1 cellular context compared by ENCODE assay signal in the genomic region with DNA sequence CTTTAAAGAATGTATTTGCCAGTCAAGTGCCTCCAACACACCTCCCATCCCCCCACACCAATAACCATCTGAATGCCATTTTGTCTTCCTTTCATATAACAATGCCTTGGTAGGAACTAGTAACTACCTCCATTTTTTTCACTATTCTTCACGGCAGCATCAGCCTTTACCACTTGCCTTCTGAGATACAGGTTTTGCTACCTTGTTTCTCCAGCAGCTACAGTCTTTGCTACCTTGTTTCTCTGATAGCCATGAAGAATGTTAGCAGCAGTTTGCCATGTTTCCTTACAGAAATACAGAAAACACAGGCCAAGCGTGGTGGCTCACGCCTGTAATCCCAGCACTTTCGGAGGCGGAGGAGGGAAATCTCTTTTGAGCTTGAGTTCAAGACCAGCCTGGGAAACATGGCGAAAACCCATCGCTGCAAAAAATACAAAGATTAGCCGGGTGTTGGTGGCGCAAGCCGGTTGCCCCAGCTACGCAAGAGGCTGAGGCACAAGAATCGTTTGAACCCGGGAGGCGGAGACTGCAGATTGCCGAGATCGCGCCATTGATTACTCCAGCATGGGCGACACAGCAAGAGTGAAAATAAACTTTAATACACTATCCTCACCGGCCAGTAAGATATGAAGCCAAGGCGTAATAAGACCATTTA.
TF ChIP-seq lines count a peak whose summit lies in the region.

No MANE protein-coding gene starts in this region.

TF ChIP-seq in K562, 482 proteins besides CTCF, POLR2A, EP300 and RAD21 (continued from another document and continues in another):
- TF ChIP-seq CHD7 (IDR thresholded peaks at IDR 0.05; ENCODE audit: low read depth, low read length) (no peak), SMARCC2 (IDR thresholded peaks at IDR 0.05; ENCODE audit: low read depth) (no peak), MTA1 (IDR thresholded peaks at IDR 0.05; ENCODE audit: borderline replicate concordance) (no peak), MTF1 (CRISPR knock-in tag; IDR thresholded peaks at IDR 0.05; ENCODE audit: borderline replicate concordance) (no peak), MNT (conservative IDR thresholded peaks at IDR 0.05) (no peak; a peak in 1 of 4 replicates), ZNF583 (CRISPR knock-in tag; IDR thresholded peaks at IDR 0.05) (0 out of 2 replicates have a peak, but pooled peaks have one; percentile 32), BRF2 (IDR thresholded peaks at IDR 0.05; ENCODE audit: borderline replicate concordance, insufficient read depth, insufficient read length) (no peak), MEIS2 (IDR thresholded peaks at IDR 0.05; ENCODE audit: partially characterized antibody) (no peak), ZNF449 (CRISPR knock-in tag; IDR thresholded peaks at IDR 0.05) (no peak), DDX20 (tag; IDR thresholded peaks at IDR 0.05; ENCODE audit: low read depth) (no peak), CBFA2T2 (conservative IDR thresholded peaks at IDR 0.05) (no peak), ZNF436 (CRISPR knock-in tag; IDR thresholded peaks at IDR 0.05) (no peak), NR2F6 (CRISPR knock-in tag; IDR thresholded peaks at IDR 0.05) (no peak), HDAC1 (IDR thresholded peaks at IDR 0.05) (no peak; a peak in 1 of 4 replicates), RBM34 (IDR thresholded peaks at IDR 0.05; ENCODE audit: borderline replicate concordance, insufficient read depth, low read length) (no peak), DPF2 (IDR thresholded peaks at IDR 0.05) (no peak; the same call in 1 of the 2 replicates), CEBPG (CRISPR knock-in tag; IDR thresholded peaks at IDR 0.05) (no peak), CEBPG (tag; conservative IDR thresholded peaks at IDR 0.05 in 1 of 2, IDR thresholded peaks at IDR 0.05 in 1 of 2) (peak in 1 of 2 experiments; percentile 72; a peak in 2 of 4 replicates), ZNF253 (CRISPR knock-in tag; conservative IDR thresholded peaks at IDR 0.05) (no peak), RBFOX2 (IDR thresholded peaks at IDR 0.05; ENCODE audit: low read depth, low read length) (no peak), ZNF197 (CRISPR knock-in tag; IDR thresholded peaks at IDR 0.05; ENCODE audit: low read depth) (0 out of 2 replicates have a peak, but pooled peaks have one; percentile 55), NR1H2 (CRISPR knock-in tag; IDR thresholded peaks at IDR 0.05) (no peak), GATAD2A (IDR thresholded peaks at IDR 0.05) (no peak; the same call in 1 of the 2 replicates), ZNF140 (CRISPR knock-in tag; IDR thresholded peaks at IDR 0.05) (no peak), ZNF217 (CRISPR knock-in tag; IDR thresholded peaks at IDR 0.05) (no peak), MLX (CRISPR knock-in tag; conservative IDR thresholded peaks at IDR 0.05) (no peak)
- TF ChIP-seq, protein P1, sequence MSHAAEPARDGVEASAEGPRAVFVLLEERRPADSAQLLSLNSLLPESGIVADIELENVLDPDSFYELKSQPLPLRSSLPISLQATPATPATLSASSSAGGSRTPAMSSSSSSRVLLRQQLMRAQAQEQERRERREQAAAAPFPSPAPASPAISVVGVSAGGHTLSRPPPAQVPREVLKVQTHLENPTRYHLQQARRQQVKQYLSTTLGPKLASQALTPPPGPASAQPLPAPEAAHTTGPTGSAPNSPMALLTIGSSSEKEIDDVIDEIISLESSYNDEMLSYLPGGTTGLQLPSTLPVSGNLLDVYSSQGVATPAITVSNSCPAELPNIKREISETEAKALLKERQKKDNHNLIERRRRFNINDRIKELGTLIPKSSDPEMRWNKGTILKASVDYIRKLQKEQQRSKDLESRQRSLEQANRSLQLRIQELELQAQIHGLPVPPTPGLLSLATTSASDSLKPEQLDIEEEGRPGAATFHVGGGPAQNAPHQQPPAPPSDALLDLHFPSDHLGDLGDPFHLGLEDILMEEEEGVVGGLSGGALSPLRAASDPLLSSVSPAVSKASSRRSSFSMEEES (CRISPR knock-in tag; IDR thresholded peaks at IDR 0.05), result no peak
- TF ChIP-seq, protein P2, sequence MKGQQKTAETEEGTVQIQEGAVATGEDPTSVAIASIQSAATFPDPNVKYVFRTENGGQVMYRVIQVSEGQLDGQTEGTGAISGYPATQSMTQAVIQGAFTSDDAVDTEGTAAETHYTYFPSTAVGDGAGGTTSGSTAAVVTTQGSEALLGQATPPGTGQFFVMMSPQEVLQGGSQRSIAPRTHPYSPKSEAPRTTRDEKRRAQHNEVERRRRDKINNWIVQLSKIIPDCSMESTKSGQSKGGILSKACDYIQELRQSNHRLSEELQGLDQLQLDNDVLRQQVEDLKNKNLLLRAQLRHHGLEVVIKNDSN (CRISPR knock-in tag; IDR thresholded peaks at IDR 0.05), result no peak
- TF ChIP-seq, protein P3, sequence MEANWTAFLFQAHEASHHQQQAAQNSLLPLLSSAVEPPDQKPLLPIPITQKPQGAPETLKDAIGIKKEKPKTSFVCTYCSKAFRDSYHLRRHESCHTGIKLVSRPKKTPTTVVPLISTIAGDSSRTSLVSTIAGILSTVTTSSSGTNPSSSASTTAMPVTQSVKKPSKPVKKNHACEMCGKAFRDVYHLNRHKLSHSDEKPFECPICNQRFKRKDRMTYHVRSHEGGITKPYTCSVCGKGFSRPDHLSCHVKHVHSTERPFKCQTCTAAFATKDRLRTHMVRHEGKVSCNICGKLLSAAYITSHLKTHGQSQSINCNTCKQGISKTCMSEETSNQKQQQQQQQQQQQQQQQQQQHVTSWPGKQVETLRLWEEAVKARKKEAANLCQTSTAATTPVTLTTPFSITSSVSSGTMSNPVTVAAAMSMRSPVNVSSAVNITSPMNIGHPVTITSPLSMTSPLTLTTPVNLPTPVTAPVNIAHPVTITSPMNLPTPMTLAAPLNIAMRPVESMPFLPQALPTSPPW (CRISPR knock-in tag; IDR thresholded peaks at IDR 0.05), result no peak
- TF ChIP-seq, protein P4, sequence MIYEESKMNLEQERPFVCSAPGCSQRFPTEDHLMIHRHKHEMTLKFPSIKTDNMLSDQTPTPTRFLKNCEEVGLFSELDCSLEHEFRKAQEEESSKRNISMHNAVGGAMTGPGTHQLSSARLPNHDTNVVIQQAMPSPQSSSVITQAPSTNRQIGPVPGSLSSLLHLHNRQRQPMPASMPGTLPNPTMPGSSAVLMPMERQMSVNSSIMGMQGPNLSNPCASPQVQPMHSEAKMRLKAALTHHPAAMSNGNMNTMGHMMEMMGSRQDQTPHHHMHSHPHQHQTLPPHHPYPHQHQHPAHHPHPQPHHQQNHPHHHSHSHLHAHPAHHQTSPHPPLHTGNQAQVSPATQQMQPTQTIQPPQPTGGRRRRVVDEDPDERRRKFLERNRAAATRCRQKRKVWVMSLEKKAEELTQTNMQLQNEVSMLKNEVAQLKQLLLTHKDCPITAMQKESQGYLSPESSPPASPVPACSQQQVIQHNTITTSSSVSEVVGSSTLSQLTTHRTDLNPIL (CRISPR knock-in tag; IDR thresholded peaks at IDR 0.05), result no peak
